In the genomic region with DNA sequence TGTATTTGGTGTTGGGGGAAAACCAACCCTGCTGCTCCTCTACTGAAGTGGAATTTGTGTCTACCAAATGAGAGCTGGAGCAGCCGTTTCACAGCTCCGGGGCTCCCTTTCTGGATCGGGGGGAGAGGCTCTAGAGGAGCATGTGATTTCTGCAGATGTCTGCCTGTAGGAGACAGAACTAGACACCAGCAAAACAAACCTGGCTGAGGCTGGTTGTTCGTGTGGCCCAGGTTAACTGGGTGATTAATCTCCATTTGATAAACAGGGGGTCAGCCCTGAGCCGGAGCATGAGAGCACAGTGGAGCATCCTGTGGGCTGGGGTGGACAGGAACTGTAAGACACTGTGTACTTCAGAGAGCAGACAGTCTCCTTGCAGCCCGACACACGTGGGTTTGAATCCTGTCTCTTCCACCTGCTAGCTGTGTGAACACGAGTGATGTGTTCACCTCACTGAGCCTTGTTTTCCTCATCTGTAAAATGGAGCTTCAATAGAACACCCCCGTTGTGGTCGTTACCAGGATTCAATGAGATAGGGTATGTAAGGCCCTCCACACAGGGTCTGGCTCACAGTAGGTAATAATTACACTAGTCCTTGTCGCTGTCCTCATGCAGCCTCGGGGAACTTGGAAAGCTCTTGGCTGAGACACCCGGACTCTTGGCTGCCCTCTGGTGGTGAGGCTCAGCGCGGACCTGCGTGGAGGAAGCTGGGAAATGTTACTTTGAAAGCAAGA, we compare ENCODE assay signal across 7 cellular contexts. TPM values are rescaled to one million over a fixed set of nuclear protein-coding genes. Genes with fewer than 3 reads are reported as not detected.
DNase-seq lines count a peak whose midpoint lies in the region; ATAC-seq, FAIRE-seq and TF ChIP-seq lines count a peak whose summit lies in the region.

No MANE protein-coding gene starts in this region.

- no peaks in the 10 kb centered on the region for H3K9me3 ChIP-seq in Karpas-422 (ENCODE audit: low read length)
- H3K9me3 ChIP-seq in SU-DHL-6 (ENCODE audit: insufficient read depth, low read length): no peaks in the 10 kb centered on the region
- H3K9me3 ChIP-seq in adrenal gland (replicated peaks in 1 of 3): no peaks in the 10 kb centered on the region
- H3K9me3 ChIP-seq in right cardiac atrium (ENCODE audit: control insufficient read depth, low read length): no peaks in the 10 kb centered on the region
- no peaks in the 10 kb centered on the region for H3K9me3 ChIP-seq in small intestine (ENCODE audit: control insufficient read depth, low read depth)

- no peaks in the 10 kb centered on the region for H3F3A ChIP-seq in SU-DHL-6 (ENCODE audit: insufficient read depth)

- H3K36me3 ChIP-seq in Karpas-422 (ENCODE audit: insufficient read depth, low read length) (no peaks in the 10 kb centered on the region), SU-DHL-6 (ENCODE audit: low read length) (no peaks in the 10 kb centered on the region), adrenal gland (replicated peaks in 1 of 2) (no peaks in the 10 kb centered on the region), small intestine (ENCODE audit: control insufficient read depth in 2 of 2, insufficient read depth in 2 of 2, low read length in 2 of 2) (no peaks in the 10 kb centered on the region)

- H3K27me3 ChIP-seq in Karpas-422 (ENCODE audit: low read length) (no peaks in the 10 kb centered on the region), SU-DHL-6 (ENCODE audit: low read length) (no peaks in the 10 kb centered on the region), adrenal gland (peaks cover 7% of the 10 kb centered on the region), right cardiac atrium (ENCODE audit: control insufficient read depth, insufficient read depth) (no peaks in the 10 kb centered on the region), small intestine (ENCODE audit: control insufficient read depth in 2 of 2, insufficient read depth in 2 of 2, low read length in 2 of 2) (no peaks in the 10 kb centered on the region)

- no peaks in the 10 kb centered on the region; the same call in 1 of the 2 replicates for H4K20me1 ChIP-seq in Karpas-422 (ENCODE audit: insufficient read depth, low read depth, low read length)
- no peaks in the 10 kb centered on the region for H4K20me1 ChIP-seq in SU-DHL-6 (ENCODE audit: low read depth, low read length)

- H3K4me2 ChIP-seq in Karpas-422 (ENCODE audit: low read depth, low read length, poor library complexity, severe bottlenecking): no peak overlapping the region
- H3K4me2 ChIP-seq in SU-DHL-6 (ENCODE audit: low read depth, low read length, poor library complexity, severe bottlenecking): no peak overlapping the region

- no peak overlapping the region for H2AFZ ChIP-seq in Karpas-422 (ENCODE audit: low read length)
- no peak overlapping the region for H2AFZ ChIP-seq in SU-DHL-6 (ENCODE audit: low read depth, low read length, severe bottlenecking)

- peak; percentile 38 to 53 for ATAC-seq in right cardiac atrium
- ATAC-seq in GM19023 (IDR thresholded peaks at IDR 0.05; ENCODE audit: unreplicated experiment): no peak

- H3K4me3 ChIP-seq in Karpas-422 (ENCODE audit: low read length): no peak overlapping the region
- H3K4me3 ChIP-seq in SU-DHL-6 (ENCODE audit: insufficient read depth, low read length, poor library complexity, severe bottlenecking): no peak overlapping the region
- H3K4me3 ChIP-seq in adrenal gland: no peak overlapping the region
- no peak overlapping the region for H3K4me3 ChIP-seq in right cardiac atrium (ENCODE audit: low read length)
- H3K4me3 ChIP-seq in small intestine (ENCODE audit: low read depth in 1 of 2, low read length in 2 of 2): no peak overlapping the region

- H3K9me2 ChIP-seq in Karpas-422 (replicated peaks; ENCODE audit: insufficient read depth, low read length) (no peaks in the 10 kb centered on the region), SU-DHL-6 (replicated peaks; ENCODE audit: insufficient read depth, low read length) (no peaks in the 10 kb centered on the region)

- H3K27ac ChIP-seq in Karpas-422 (ENCODE audit: low read length) (no peak overlapping the region), SU-DHL-6 (ENCODE audit: low read depth, low read length) (no peak overlapping the region), adrenal gland (no peak overlapping the region), right cardiac atrium (ENCODE audit: low read length) (no peak overlapping the region), small intestine (ENCODE audit: low read depth in 1 of 2, low read length in 1 of 2) (no peak overlapping the region)

- TF ChIP-seq POLR2A in GM12891 (IDR thresholded peaks at IDR 0.05; ENCODE audit: low read depth, low read length) (no peak), adrenal gland (IDR thresholded peaks at IDR 0.05) (no peak)

- FAIRE-seq in GM12891 (lab: Jason Lieb, UNC): no peak
- no peak for FAIRE-seq in small intestine (lab: Jason Lieb, UNC)

- 20 to 26% (median 25%) methylated on average over 13 to 16 of the region's 16 CpGs for WGBS in adrenal gland, 4 donors
- 29% methylated on average over 16 of the region's 16 CpGs for WGBS in right cardiac atrium
- WGBS in small intestine, 3 donors: 32 to 41% (median 35%) methylated on average over 16 of the region's 16 CpGs

- intact Hi-C loops in adrenal gland (cut with DNase I) (no loop called here), right cardiac atrium (cut with DNase I) (no loop called here)

- DNase-seq in GM12891 (ENCODE audit: insufficient read length, low spot score): peak; percentile 56
- DNase-seq in Karpas-422: peak; percentile 86
- peak; percentile 67 to 85 (median 76) for DNase-seq in adrenal gland
- peak; percentile 69 to 89 (median 84) for DNase-seq in right cardiac atrium
- DNase-seq in small intestine: peak; percentile 69

- H3K9ac ChIP-seq in Karpas-422 (ENCODE audit: low read length): no peak overlapping the region
- no peak overlapping the region for H3K9ac ChIP-seq in SU-DHL-6 (ENCODE audit: low read length)

- no peaks in the 10 kb centered on the region for H3K79me2 ChIP-seq in Karpas-422 (ENCODE audit: low read length)
- H3K79me2 ChIP-seq in SU-DHL-6 (ENCODE audit: insufficient read depth, low read length): no peaks in the 10 kb centered on the region

- no peaks in the 10 kb centered on the region for H3K4me1 ChIP-seq in Karpas-422 (ENCODE audit: low read length)
- no peaks in the 10 kb centered on the region for H3K4me1 ChIP-seq in adrenal gland (replicated peaks in 1 of 2)
- H3K4me1 ChIP-seq in right cardiac atrium (ENCODE audit: control insufficient read depth, insufficient read depth, low read length): no peaks in the 10 kb centered on the region
- H3K4me1 ChIP-seq in small intestine (ENCODE audit: control insufficient read depth in 2 of 2, insufficient read depth in 1 of 2, low read depth in 1 of 2, low read length in 1 of 2): no peaks in the 10 kb centered on the region

- TF ChIP-seq CTCF in SU-DHL-6 (IDR thresholded peaks at IDR 0.05; ENCODE audit: insufficient read depth, low read length, poor library complexity, severe bottlenecking) (peak; percentile 94), adrenal gland (IDR thresholded peaks at IDR 0.05) (peak; percentile 63 to 87 (median 70))

TF ChIP-seq in GM12891, 5 proteins besides CTCF, POLR2A, EP300 and RAD21:
- TF ChIP-seq PAX5 (IDR thresholded peaks at IDR 0.05; ENCODE audit: insufficient read depth, low read length, severe bottlenecking) (no peak), SPI1 (IDR thresholded peaks at IDR 0.05; ENCODE audit: low read depth, low read length) (no peak), TAF1 (IDR thresholded peaks at IDR 0.05; ENCODE audit: low read depth, low read length) (no peak), POU2F2 (IDR thresholded peaks at IDR 0.05; ENCODE audit: low read depth, low read length) (no peak)

RNA-seq across cellular contexts. Expression of a gene that starts 12.9 kb away (rescaled TPM):
- 0.09 TPM for polyA plus RNA-seq in GM12891 (2012; ENCODE audit: low read depth, missing spikeins)
- total RNA-seq in Karpas-422 (2014; rRNA removed; shearing (Covaris generic); ENCODE audit: low replicate concordance): not detected in 2 replicates
- 1 to 10 TPM; 1.3 to 3.6 (median 2.0) TPM for total RNA-seq in adrenal gland
- polyA plus RNA-seq in adrenal gland: 10 to 100 TPM in 1 of 3 donors, 1 to 10 TPM in 2; 1.2 to 30.0 (median 7.6) TPM
- total RNA-seq in right cardiac atrium: 1 to 10 TPM in 1 of 4 donors, under 1 TPM in 1, not detected in 2; 0.85 to 8.9 TPM
- polyA plus RNA-seq in right cardiac atrium: 4.5 TPM
- 10 to 100 TPM in 2 of 3 donors, 1 to 10 TPM in 1; 4.9 to 70.0 (median 13.4) TPM for polyA plus RNA-seq in small intestine

RNA-seq across cellular contexts. Expression of a gene that starts 30.1 kb away (rescaled TPM):
- polyA plus RNA-seq in GM12891 (2012; ENCODE audit: low read depth, missing spikeins): not detected
- not detected in 2 replicates for total RNA-seq in Karpas-422 (2014; rRNA removed; shearing (Covaris generic); ENCODE audit: low replicate concordance)
- total RNA-seq in adrenal gland (not detected), right cardiac atrium (not detected)
- polyA plus RNA-seq in adrenal gland (not detected), right cardiac atrium (not detected), small intestine (not detected)
